In genomic region chr9:128551652-128552152, GRCh38 we compare ENCODE assay signal across 8 cellular contexts. TPM values are rescaled to one million over a fixed set of nuclear protein-coding genes. Genes with fewer than 3 reads are reported as not detected.
DNase-seq lines count a peak whose midpoint lies in the region; ATAC-seq, FAIRE-seq and TF ChIP-seq lines count a peak whose summit lies in the region.

No MANE protein-coding gene starts in this region.

- TF ChIP-seq RAD21 in K562 (CRISPR knock-in tag; conservative IDR thresholded peaks at IDR 0.05 in 1 of 2, IDR thresholded peaks at IDR 0.05 in 1 of 2) = no peak

- POLR2A ChIA-PET in K562 (lab: Yijun Ruan, JAX) = interaction anchor here (0.5 to 3.6 kb wide), 8 partner anchors 10 to 191 kb away, joined by 3 to 27 read pairs (median 5); partner anchors contain the start of gene GLE1

- H3K9ac ChIP-seq in K562 (ENCODE audit: insufficient read depth in 1 of 2, low read depth in 2 of 2, low read length in 2 of 2) = peak overlapping the region; percentile 26 to 85; a peak in 3 of 4 replicates

- 10% methylated on average over 14 of the region's 22 CpGs for WGBS in K562 (ENCODE audit: insufficient coverage, low coverage, missing lambda C conversion rate)

- H3K27me3 ChIP-seq in K562 (ENCODE audit: control insufficient read depth in 2 of 2, insufficient read depth in 2 of 2, low read length in 2 of 2) (peaks cover 4 to 7% of the 10 kb centered on the region in 2 experiments; a peak in 2 of 5 replicates), vagina (no peaks in the 10 kb centered on the region)

- H3K4me1 ChIP-seq in K562 (replicated peaks in 1 of 2; ENCODE audit: control insufficient read depth in 2 of 2, insufficient read depth in 2 of 2, low read length in 2 of 2) (peaks cover 20% of the 10 kb centered on the region in 2 experiments), vagina (peaks cover 57% of the 10 kb centered on the region)

- TF ChIP-seq POLR2A in K562 (conservative IDR thresholded peaks at IDR 0.05) (no peak), vagina (IDR thresholded peaks at IDR 0.05) (peak in 1 of 2 donors; percentile 53)

- in situ Hi-C loops in K562 (cut with MboI) = no loop called here

- H3K4me1 Mint-ChIP-seq in memory B cell = peaks cover 11% of the 10 kb centered on the region

- H3K27ac ChIP-seq in K562 (ENCODE audit: extremely low read depth, low read depth, low read length) (no peak overlapping the region), vagina (peak overlapping the region; percentile 98)

- CTCF ChIA-PET in K562 (lab: Yijun Ruan, JAX; ENCODE audit: low intra/inter-chr PET ratio) = interaction anchor here (0.7 kb wide), 1 partner anchor 114 kb away, joined by 5 read pairs; no protein-coding TSS in a partner anchor

- BruUV-seq in K562 (replicated peaks; lab: Mats Ljungman, UMichigan) = no TSS peak

- H3K9me3 ChIP-seq in K562 (replicated peaks; ENCODE audit: control insufficient read depth, insufficient read depth, low read depth, low read length) (no peaks in the 10 kb centered on the region), vagina (no peaks in the 10 kb centered on the region)

- H2AFZ ChIP-seq in K562 (ENCODE audit: low read depth, low read length) = peak overlapping the region; percentile 78

- intact Hi-C loops in K562 (cut with micrococcal nuclease) (loop anchor here (5.0 to 10.0 kb wide), 3 partner anchors 49 to 187 kb away; partner anchors contain the start of gene GLE1), vagina (cut with DNase I) (loop anchor here (10.0 kb wide), 1 partner anchor 133 kb away; the partner anchor contains the start of gene SET)

- no peak overlapping the region for H3K27ac Mint-ChIP-seq in memory B cell

- DNase-seq in AG09309 (ENCODE audit: low read depth) (peak; percentile 45), K562 (ENCODE audit: extremely low read depth in 1 of 4, low spot score in 3 of 4) (no peak), memory B cell (ENCODE audit: low spot score in 2 of 2) (no peak), vagina (ENCODE audit: extremely low spot score in 2 of 2) (no peak), GDM1 (lab: John Stamatoyannopoulos, UW) (no peak)

- FAIRE-seq in K562 (lab: Jason Lieb, UNC) = no peak

- H3K4me3 ChIP-seq in AG09309 (ENCODE audit: control insufficient read depth, low read depth, low read length) (peak overlapping the region; percentile 96), K562 (peak overlapping the region; percentile 60), vagina (peak overlapping the region; percentile 77 to 95)

- no peaks in the 10 kb centered on the region; the same call in 1 of the 2 replicates for H4K20me1 ChIP-seq in K562 (replicated peaks; ENCODE audit: control insufficient read depth, insufficient read depth, low read length)

- no peaks in the 10 kb centered on the region for H3K9me3 Mint-ChIP-seq in memory B cell

- peak overlapping the region; percentile 68 for H3K4me2 ChIP-seq in K562 (ENCODE audit: insufficient read depth, low read length)

- ATAC-seq in HG03108 (IDR thresholded peaks at IDR 0.05; ENCODE audit: unreplicated experiment) (peak; percentile 28), K562 (no peak), memory B cell (ENCODE audit: low read depth) (no peak), HG02981 (IDR thresholded peaks at IDR 0.05; ENCODE audit: unreplicated experiment) (no peak), GM19452 (IDR thresholded peaks at IDR 0.05; ENCODE audit: unreplicated experiment) (no peak)

- peak overlapping the region; percentile 96 for H3K4me3 Mint-ChIP-seq in memory B cell

- H3K36me3 ChIP-seq in K562 (ENCODE audit: control insufficient read depth, insufficient read depth, low read length) (no peaks in the 10 kb centered on the region), vagina (no peaks in the 10 kb centered on the region)

- no peak for TF ChIP-seq EP300 in K562 (IDR thresholded peaks at IDR 0.05; ENCODE audit: low read length)

- no peaks in the 10 kb centered on the region for H3K36me3 Mint-ChIP-seq in memory B cell

- no peaks in the 10 kb centered on the region for H3K9me1 ChIP-seq in K562 (ENCODE audit: control insufficient read depth, insufficient read depth, low read length)

- no peaks in the 10 kb centered on the region for H3K79me2 ChIP-seq in K562 (ENCODE audit: control insufficient read depth, insufficient read depth, low read length)

- TF ChIP-seq CTCF in AG09309 (IDR thresholded peaks at IDR 0.05; ENCODE audit: control insufficient read depth, insufficient read depth, low read depth, low read length, missing control alignments) = no peak
- TF ChIP-seq CTCF in K562 (IDR thresholded peaks at IDR 0.05 in 2 of 3, conservative IDR thresholded peaks at IDR 0.05 in 1 of 3; ENCODE audit: insufficient read depth in 2 of 3, low read depth in 1 of 3, low read length in 3 of 3) = no peak
- peak in 1 of 3 experiments; percentile 19 for TF ChIP-seq CTCF in vagina (IDR thresholded peaks at IDR 0.05)

- H3K27me3 Mint-ChIP-seq in memory B cell = no peaks in the 10 kb centered on the region

TF ChIP-seq in K562, 482 proteins besides CTCF, POLR2A, EP300 and RAD21 (continues in another document):
- TF ChIP-seq BRD9 (IDR thresholded peaks at IDR 0.05; ENCODE audit: low read depth, partially characterized antibody) (no peak), NELFE (IDR thresholded peaks at IDR 0.05; ENCODE audit: insufficient read depth, insufficient read length) (no peak), KDM4B (IDR thresholded peaks at IDR 0.05; ENCODE audit: borderline replicate concordance in 2 of 2, low read depth in 1 of 2) (no peak), KHSRP (IDR thresholded peaks at IDR 0.05) (no peak), MEF2A (IDR thresholded peaks at IDR 0.05; ENCODE audit: control insufficient read depth, low read depth, low read length) (no peak), ZMIZ1 (IDR thresholded peaks at IDR 0.05; ENCODE audit: low read depth in 2 of 2, low read length in 2 of 2) (no peak), NUFIP1 (IDR thresholded peaks at IDR 0.05; ENCODE audit: partially characterized antibody) (no peak)

RNA-seq across cellular contexts. Expression of gene SPTAN1, which starts 0.7 kb away (rescaled TPM):
- 83.7 and 109 TPM in 2 replicates for total RNA-seq in K562 (2011; cell fraction: chromatin; rRNA removed; ENCODE audit: low replicate concordance)
- total RNA-seq in K562 (2011; cell fraction: nucleolus; rRNA removed) = 46.7 and 52.4 TPM in 2 replicates
- total RNA-seq in K562 (2011; cell fraction: nucleoplasm; rRNA removed) = 52.9 and 60.3 TPM in 2 replicates
- total RNA-seq in K562 (2014; rRNA removed) = 7.0 and 10.8 TPM in 2 replicates
- 4.5 and 4.7 TPM in 2 replicates for total RNA-seq in K562 (2014; rRNA removed; fragmentation: Illumina TruSeq; extraction: Trizol)
- total RNA-seq in K562 (2015; rRNA removed; fragmentation: Illumina TruSeq; extraction: Trizol) = 10.4 and 11.5 TPM in 2 replicates
- 13.5 and 13.7 TPM in 2 replicates for total RNA-seq in K562 (2021)
- polyA plus RNA-seq in K562 (2011; rRNA removed) = 8.3 and 16.5 TPM in 2 replicates
- 10.2 and 13.4 TPM in 2 replicates for polyA plus RNA-seq in K562 (2011; cell fraction: cytosol; rRNA removed)
- polyA plus RNA-seq in K562 (2011; cell fraction: nucleus; rRNA removed) = 65.4 and 117 TPM in 2 replicates
- 20.3 and 34.9 TPM in 2 replicates for polyA plus RNA-seq in K562 (2012)
- 6.8 and 8.5 TPM in 2 replicates for polyA plus RNA-seq in K562 (2014; fragmentation: Illumina TruSeq; extraction: Trizol)
- polyA plus RNA-seq in K562 (2014; fragmentation: Nextera tagmentation; extraction: Ambion mirVana) = 1 to 10 TPM; 1.5 to 2.1 TPM
- 5.0 and 6.0 TPM in 2 replicates for polyA plus RNA-seq in K562 (2014; rRNA removed)
- polyA minus RNA-seq in K562 (2011; rRNA and poly(A)+ RNA removed) = 25.3 and 27.0 TPM in 2 replicates
- 14.7 and 15.7 TPM in 2 replicates for polyA minus RNA-seq in K562 (2011; cell fraction: cytosol; rRNA and poly(A)+ RNA removed)
- polyA minus RNA-seq in K562 (2011; cell fraction: nucleus; rRNA and poly(A)+ RNA removed) = 25.7 and 72.6 TPM in 2 replicates
- total RNA-seq in vagina = 292 TPM

RNA-seq across cellular contexts. Expression of gene GLE1, which starts 47.2 kb away (rescaled TPM):
- total RNA-seq in K562 (2011; cell fraction: chromatin; rRNA removed; ENCODE audit: low replicate concordance) = 19.8 and 21.8 TPM in 2 replicates
- total RNA-seq in K562 (2011; cell fraction: nucleolus; rRNA removed) = 15.5 and 15.8 TPM in 2 replicates
- 16.0 and 16.3 TPM in 2 replicates for total RNA-seq in K562 (2011; cell fraction: nucleoplasm; rRNA removed)
- total RNA-seq in K562 (2014; rRNA removed) = 37.6 and 39.2 TPM in 2 replicates
- total RNA-seq in K562 (2014; rRNA removed; fragmentation: Illumina TruSeq; extraction: Trizol) = 37.7 and 40.7 TPM in 2 replicates
- total RNA-seq in K562 (2015; rRNA removed; fragmentation: Illumina TruSeq; extraction: Trizol) = 37.6 and 42.7 TPM in 2 replicates
- 35.0 and 37.1 TPM in 2 replicates for total RNA-seq in K562 (2021)
- 39.1 and 44.8 TPM in 2 replicates for polyA plus RNA-seq in K562 (2011; rRNA removed)
- polyA plus RNA-seq in K562 (2011; cell fraction: cytosol; rRNA removed) = 27.8 and 35.1 TPM in 2 replicates
- polyA plus RNA-seq in K562 (2011; cell fraction: nucleus; rRNA removed) = 18.9 and 23.2 TPM in 2 replicates
- polyA plus RNA-seq in K562 (2012) = 28.6 and 41.1 TPM in 2 replicates
- 38.5 and 41.8 TPM in 2 replicates for polyA plus RNA-seq in K562 (2014; fragmentation: Illumina TruSeq; extraction: Trizol)
- 10 to 100 TPM; 15.9 to 19.8 TPM for polyA plus RNA-seq in K562 (2014; fragmentation: Nextera tagmentation; extraction: Ambion mirVana)
- 28.8 and 32.5 TPM in 2 replicates for polyA plus RNA-seq in K562 (2014; rRNA removed)
- 64.0 and 69.3 TPM in 2 replicates for polyA minus RNA-seq in K562 (2011; rRNA and poly(A)+ RNA removed)
- polyA minus RNA-seq in K562 (2011; cell fraction: cytosol; rRNA and poly(A)+ RNA removed) = 29.9 and 37.6 TPM in 2 replicates
- 6.7 and 13.0 TPM in 2 replicates for polyA minus RNA-seq in K562 (2011; cell fraction: nucleus; rRNA and poly(A)+ RNA removed)
- 20.9 TPM for total RNA-seq in vagina
